Comparison of ENCODE assay signal across 19 cellular contexts in the genomic region with DNA sequence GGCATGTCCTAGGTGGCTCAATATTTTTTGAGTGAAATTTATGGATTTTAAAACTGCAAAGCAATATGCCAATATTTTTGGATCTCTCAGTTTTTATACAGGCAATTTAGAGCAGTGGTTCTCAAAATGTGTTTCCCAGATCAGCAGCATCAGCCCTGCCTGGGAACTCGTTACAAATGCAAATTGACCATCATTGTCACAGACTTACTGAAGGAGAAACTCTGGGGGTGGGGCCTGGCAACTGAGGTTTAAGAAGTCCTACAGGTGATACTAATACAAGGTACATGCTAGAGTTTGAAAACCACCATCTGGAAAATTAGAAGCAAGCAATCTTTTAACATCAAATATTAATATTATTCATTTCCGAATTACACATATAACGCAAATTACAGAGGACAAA.
A peak's percentile ranks its signal among the peaks of the same experiment; 100 is the strongest.
DNase-seq lines count a peak whose midpoint lies in the region; ATAC-seq and TF ChIP-seq lines count a peak whose summit lies in the region.
"Had no signal": no experiment of that assay in that cellular context is flagged by ENCODE, and none has a peak within 500 bp of the region (broad histone marks: within the 10 kb centered on the region; RNA-seq: fewer than 3 reads in every experiment).

No MANE protein-coding gene starts in this region.

- no peak overlapping the region for H2BK120ac ChIP-seq in mesendoderm (ENCODE audit: low read depth, low read length)

- H3K4me2 ChIP-seq in BLaER1 treated with 17β-estradiol and CSF1 and Interleukin-3, amounts not matched to agents 10 nM and 100 nM, result peak overlapping the region in 10 of 11 experiments; percentile 34 to 89 (median 72); a peak in 16 of 22 replicates
- H3K4me2 ChIP-seq in Karpas-422 (ENCODE audit: low read depth, low read length, poor library complexity, severe bottlenecking), result peak overlapping the region; percentile 58
- no peak overlapping the region for H3K4me2 ChIP-seq in mesendoderm (ENCODE audit: low read length)

- no peak overlapping the region for H3K4ac ChIP-seq in mesendoderm (ENCODE audit: low read depth, low read length)

- DNase-seq in Karpas-422 (no peak), esophagus muscularis mucosa (ENCODE audit: extremely low spot score) (peak; percentile 81), mesendoderm (peak; percentile 23), brain microvascular endothelial cell (no peak)
- DNase-seq in stimulated activated CD4-positive, alpha-beta T cell treated with anti-CD3 and anti-CD28 coated beads, Interleukin-2, amount 100 ng/mL, for 24 hours, result no peak
- DNase-seq: AML-193, DMS79, GM23248, KG1, NCI-H1092 treated with DMSO at 0.1 percent for 48 hours, NCI-H1436 treated with DMSO at 0.1 percent for 48 hours, NCI-H1930, NCI-H226, NCI-H510A treated with DMSO at 0.1 percent for 48 hours, NCI-H774, OCI-M1 had no signal

- in situ Hi-C loops in brain microvascular endothelial cell (cut with HindIII; ENCODE audit: low pct_ligation_motif_present, low sequenced_read_pairs), result no loop called here

- TF ChIP-seq CTCF in esophagus muscularis mucosa (IDR thresholded peaks at IDR 0.05) (no peak), brain microvascular endothelial cell (IDR thresholded peaks at IDR 0.05; ENCODE audit: low read depth, low read length, missing control alignments) (no peak)

- no peaks in the 10 kb centered on the region for H3K27me3 ChIP-seq in BLaER1 treated with 17β-estradiol and CSF1 and Interleukin-3, amounts not matched to agents 10 nM and 100 nM
- H3K27me3 ChIP-seq in Karpas-422 (ENCODE audit: low read length), result no peaks in the 10 kb centered on the region
- no peaks in the 10 kb centered on the region for H3K27me3 ChIP-seq in esophagus muscularis mucosa
- H3K27me3 ChIP-seq in mesendoderm (ENCODE audit: insufficient read depth, low read length, poor library complexity), result no peaks in the 10 kb centered on the region
- no peaks in the 10 kb centered on the region for H3K27me3 ChIP-seq in brain microvascular endothelial cell (replicated peaks)

- no peak for TF ChIP-seq EP300 in esophagus muscularis mucosa (IDR thresholded peaks at IDR 0.05)

- no peaks in the 10 kb centered on the region; a peak in 1 of 22 replicates for H3K36me3 ChIP-seq in BLaER1 treated with 17β-estradiol and CSF1 and Interleukin-3, amounts not matched to agents 10 nM and 100 nM
- H3K36me3 ChIP-seq in Karpas-422 (ENCODE audit: insufficient read depth, low read length) (no peaks in the 10 kb centered on the region), esophagus muscularis mucosa (no peaks in the 10 kb centered on the region), mesendoderm (ENCODE audit: control insufficient read depth, insufficient read depth, low read length) (no peaks in the 10 kb centered on the region), brain microvascular endothelial cell (replicated peaks) (no peaks in the 10 kb centered on the region)

- H3K27ac ChIP-seq in BLaER1 treated with 17β-estradiol and CSF1 and Interleukin-3, amounts not matched to agents 10 nM and 100 nM, result peak overlapping the region in 3 of 11 experiments; percentile 54 to 74 (median 60); a peak in 6 of 22 replicates
- H3K27ac ChIP-seq in Karpas-422 (ENCODE audit: low read length) (no peak overlapping the region), esophagus muscularis mucosa (replicated peaks in 1 of 4) (no peak overlapping the region), mesendoderm (ENCODE audit: low read depth, low read length) (no peak overlapping the region), brain microvascular endothelial cell (no peak overlapping the region)
- H3K27ac ChIP-seq: GM23248 had no signal

- no peak for TF ChIP-seq POLR2A in esophagus muscularis mucosa (IDR thresholded peaks at IDR 0.05; ENCODE audit: low read depth)

- 81% methylated on average over 3 of the region's 3 CpGs for WGBS in esophagus muscularis mucosa
- no CpG with 5 or more reads among the region's 3 CpGs for WGBS in mesendoderm (ENCODE audit: extremely low coverage, insufficient coverage, low lambda C conversion rate)

- no peaks in the 10 kb centered on the region for H3K79me1 ChIP-seq in mesendoderm (ENCODE audit: low read length)

- no peak overlapping the region for H2BK5ac ChIP-seq in mesendoderm (ENCODE audit: low read length)

- no peak overlapping the region for H2AK5ac ChIP-seq in mesendoderm (ENCODE audit: low read length)

- H3K9ac ChIP-seq in BLaER1 treated with 17β-estradiol and CSF1 and Interleukin-3, amounts not matched to agents 10 nM and 100 nM, result peak overlapping the region in 4 of 11 experiments; percentile 4 to 58 (median 31); a peak in 7 of 22 replicates
- H3K9ac ChIP-seq in Karpas-422 (ENCODE audit: low read length), result peak overlapping the region; percentile 21; the same call in 1 of the 2 replicates
- H3K9ac ChIP-seq in mesendoderm (ENCODE audit: low read length), result no peak overlapping the region
- H3K9ac ChIP-seq: GM23248 had no signal

- H2AFZ ChIP-seq in Karpas-422 (ENCODE audit: low read length), result no peak overlapping the region
- H2AFZ ChIP-seq: GM23248 had no signal

- H3K79me2 ChIP-seq in Karpas-422 (ENCODE audit: low read length), result no peaks in the 10 kb centered on the region
- H3K79me2 ChIP-seq in mesendoderm (ENCODE audit: control insufficient read depth, insufficient read depth, low read length), result no peaks in the 10 kb centered on the region

- no peak overlapping the region for H3K23ac ChIP-seq in mesendoderm (ENCODE audit: low read length)

- H4K8ac ChIP-seq in mesendoderm (ENCODE audit: low read depth, low read length), result no peak overlapping the region

- intact Hi-C loops in esophagus muscularis mucosa (cut with DNase I), result no loop called here

- ATAC-seq in GM21737 (IDR thresholded peaks at IDR 0.05; ENCODE audit: unreplicated experiment), result no peak
- ATAC-seq: GM12878 had no signal

- H3K9me2 ChIP-seq in Karpas-422 (replicated peaks; ENCODE audit: insufficient read depth, low read length), result no peaks in the 10 kb centered on the region

- peaks cover 10 to 36% (median 16%) of the 10 kb centered on the region in 11 experiments; a peak in 20 of 22 replicates for H3K9me3 ChIP-seq in BLaER1 treated with 17β-estradiol and CSF1 and Interleukin-3, amounts not matched to agents 10 nM and 100 nM (replicated peaks in 1 of 11)
- H3K9me3 ChIP-seq in Karpas-422 (ENCODE audit: low read length) (no peaks in the 10 kb centered on the region), esophagus muscularis mucosa (peaks cover 0 to 14% (median 0%) of the 10 kb centered on the region in 4 donors)

- no peak overlapping the region for H3K56ac ChIP-seq in mesendoderm (ENCODE audit: low read length)

- H4K5ac ChIP-seq in mesendoderm (ENCODE audit: low read length), result no peak overlapping the region

- peaks cover 0 to 63% (median 39%) of the 10 kb centered on the region in 10 experiments; a peak in 17 of 20 replicates for H3K4me1 ChIP-seq in BLaER1 treated with 17β-estradiol and CSF1 and Interleukin-3, amounts not matched to agents 10 nM and 100 nM
- peaks cover 35% of the 10 kb centered on the region for H3K4me1 ChIP-seq in Karpas-422 (ENCODE audit: low read length)
- no peaks in the 10 kb centered on the region for H3K4me1 ChIP-seq in esophagus muscularis mucosa
- H3K4me1 ChIP-seq in mesendoderm (ENCODE audit: control insufficient read depth, low read depth, low read length), result peaks cover 2% of the 10 kb centered on the region

- H3K4me3 ChIP-seq in BLaER1 treated with 17β-estradiol and CSF1 and Interleukin-3, amounts not matched to agents 10 nM and 100 nM, result peak overlapping the region in 3 of 10 experiments; percentile 8 to 20 (median 17); a peak in 2 of 20 replicates
- H3K4me3 ChIP-seq in Karpas-422 (ENCODE audit: low read length) (peak overlapping the region; percentile 15; the same call in 1 of the 2 replicates), esophagus muscularis mucosa (no peak overlapping the region), mesendoderm (ENCODE audit: low read length) (no peak overlapping the region), brain microvascular endothelial cell (ENCODE audit: low read depth, low read length) (no peak overlapping the region)
- H3K4me3 ChIP-seq: GM12878, GM23248 had no signal

- no peak overlapping the region for H3K18ac ChIP-seq in mesendoderm (ENCODE audit: low read length)

- no peaks in the 10 kb centered on the region for H4K20me1 ChIP-seq in BLaER1 treated with 17β-estradiol and CSF1 and Interleukin-3, amounts not matched to agents 10 nM and 100 nM
- H4K20me1 ChIP-seq in Karpas-422 (ENCODE audit: insufficient read depth, low read depth, low read length), result no peaks in the 10 kb centered on the region

- H2BK15ac ChIP-seq in mesendoderm (replicated peaks; ENCODE audit: low read depth), result no peak overlapping the region

Comparison
In these comparisons a context has a peak if more than half of its experiments do, and no peak if none do; other contexts are left out.
1. DNase-seq: peak in esophagus muscularis mucosa (single experiment) and mesendoderm (single experiment); none in Karpas-422 (single experiment), stimulated activated CD4-positive, alpha-beta T cell treated with anti-CD3 and anti-CD28 coated beads, Interleukin-2, amount 100 ng/mL, for 24 hours (0 of 2) and brain microvascular endothelial cell (single experiment).